1 cellular context compared by ENCODE assay signal in the genomic region with DNA sequence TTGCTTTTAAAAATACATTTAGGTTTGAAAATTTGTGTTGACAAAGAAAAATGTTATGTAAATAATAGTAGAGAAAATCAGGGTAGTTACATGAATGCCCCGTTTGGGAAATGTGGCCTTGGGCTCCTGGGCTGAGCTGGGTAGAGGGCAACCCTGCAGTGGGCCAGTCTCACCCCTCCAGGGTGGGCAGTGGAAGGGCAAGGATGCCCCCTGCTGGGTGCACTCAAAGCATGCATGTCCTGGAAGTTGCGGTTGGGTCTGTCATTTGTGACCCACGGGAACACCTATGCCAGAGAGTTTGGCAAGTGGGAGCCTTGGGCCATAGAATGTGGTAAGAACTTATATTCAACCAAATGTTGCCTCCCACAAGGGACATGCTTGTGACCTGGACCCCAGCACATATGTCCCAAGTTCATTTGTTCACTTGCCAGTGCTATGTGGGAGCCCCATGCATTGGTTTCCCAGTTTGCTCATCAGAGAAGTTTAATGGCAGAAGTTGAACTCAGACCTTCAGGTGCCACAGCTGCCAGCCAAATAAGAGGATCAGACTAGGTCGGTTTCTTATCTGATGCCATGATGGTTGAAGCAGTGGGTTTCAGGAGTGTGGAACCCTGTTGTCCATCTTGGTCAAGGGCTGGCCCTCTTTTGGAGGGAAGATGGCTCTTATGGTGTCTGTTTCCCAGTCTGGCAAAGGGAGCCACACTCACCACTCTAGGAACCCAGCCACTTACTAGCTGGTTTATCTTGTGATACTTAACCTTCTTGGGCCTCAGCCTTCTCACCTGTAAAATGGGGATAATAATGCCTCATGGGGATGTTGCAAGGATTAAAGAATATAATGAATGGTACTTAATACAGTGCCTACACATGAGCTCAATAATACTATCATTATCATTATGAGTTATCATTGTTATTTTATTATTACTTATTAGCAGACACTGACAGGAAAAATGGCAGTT.
TF ChIP-seq lines count a peak whose summit lies in the region.

No MANE protein-coding gene starts in this region.

TF ChIP-seq in HEK293, 187 proteins besides CTCF, POLR2A, EP300 and RAD21 (continued from another document):
- TF ChIP-seq, protein P1, sequence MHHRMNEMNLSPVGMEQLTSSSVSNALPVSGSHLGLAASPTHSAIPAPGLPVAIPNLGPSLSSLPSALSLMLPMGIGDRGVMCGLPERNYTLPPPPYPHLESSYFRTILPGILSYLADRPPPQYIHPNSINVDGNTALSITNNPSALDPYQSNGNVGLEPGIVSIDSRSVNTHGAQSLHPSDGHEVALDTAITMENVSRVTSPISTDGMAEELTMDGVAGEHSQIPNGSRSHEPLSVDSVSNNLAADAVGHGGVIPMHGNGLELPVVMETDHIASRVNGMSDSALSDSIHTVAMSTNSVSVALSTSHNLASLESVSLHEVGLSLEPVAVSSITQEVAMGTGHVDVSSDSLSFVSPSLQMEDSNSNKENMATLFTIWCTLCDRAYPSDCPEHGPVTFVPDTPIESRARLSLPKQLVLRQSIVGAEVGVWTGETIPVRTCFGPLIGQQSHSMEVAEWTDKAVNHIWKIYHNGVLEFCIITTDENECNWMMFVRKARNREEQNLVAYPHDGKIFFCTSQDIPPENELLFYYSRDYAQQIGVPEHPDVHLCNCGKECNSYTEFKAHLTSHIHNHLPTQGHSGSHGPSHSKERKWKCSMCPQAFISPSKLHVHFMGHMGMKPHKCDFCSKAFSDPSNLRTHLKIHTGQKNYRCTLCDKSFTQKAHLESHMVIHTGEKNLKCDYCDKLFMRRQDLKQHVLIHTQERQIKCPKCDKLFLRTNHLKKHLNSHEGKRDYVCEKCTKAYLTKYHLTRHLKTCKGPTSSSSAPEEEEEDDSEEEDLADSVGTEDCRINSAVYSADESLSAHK (tag by site-specific recombination; IDR thresholded peaks at IDR 0.05), result no peak
- TF ChIP-seq ZSCAN23 (tag by site-specific recombination; IDR thresholded peaks at IDR 0.05) (no peak), ZNF416 (tag by site-specific recombination; IDR thresholded peaks at IDR 0.05) (no peak), ZBTB8A (tag by site-specific recombination; IDR thresholded peaks at IDR 0.05) (peak; percentile 54), ZNF654 (tag by site-specific recombination; IDR thresholded peaks at IDR 0.05; ENCODE audit: low read depth) (peak; percentile 85), ZNF354C (tag by site-specific recombination; IDR thresholded peaks at IDR 0.05; ENCODE audit: borderline replicate concordance, low read depth) (no peak), ZNF624 (tag by site-specific recombination; IDR thresholded peaks at IDR 0.05) (no peak), ZSCAN30 (tag by site-specific recombination; IDR thresholded peaks at IDR 0.05) (no peak), GLIS2 (tag by site-specific recombination; IDR thresholded peaks at IDR 0.05) (0 out of 2 replicates have a peak, but pooled peaks have one; percentile 12), ZNF19 (tag by site-specific recombination; IDR thresholded peaks at IDR 0.05; ENCODE audit: low read depth) (no peak), KLF10 (tag by site-specific recombination; IDR thresholded peaks at IDR 0.05) (no peak), ZNF571 (tag by site-specific recombination; IDR thresholded peaks at IDR 0.05) (no peak), ZFP3 (tag by site-specific recombination; IDR thresholded peaks at IDR 0.05; ENCODE audit: low read depth) (no peak), HOXC10 (CRISPR knock-in tag; IDR thresholded peaks at IDR 0.05) (no peak)
- TF ChIP-seq, protein P2, sequence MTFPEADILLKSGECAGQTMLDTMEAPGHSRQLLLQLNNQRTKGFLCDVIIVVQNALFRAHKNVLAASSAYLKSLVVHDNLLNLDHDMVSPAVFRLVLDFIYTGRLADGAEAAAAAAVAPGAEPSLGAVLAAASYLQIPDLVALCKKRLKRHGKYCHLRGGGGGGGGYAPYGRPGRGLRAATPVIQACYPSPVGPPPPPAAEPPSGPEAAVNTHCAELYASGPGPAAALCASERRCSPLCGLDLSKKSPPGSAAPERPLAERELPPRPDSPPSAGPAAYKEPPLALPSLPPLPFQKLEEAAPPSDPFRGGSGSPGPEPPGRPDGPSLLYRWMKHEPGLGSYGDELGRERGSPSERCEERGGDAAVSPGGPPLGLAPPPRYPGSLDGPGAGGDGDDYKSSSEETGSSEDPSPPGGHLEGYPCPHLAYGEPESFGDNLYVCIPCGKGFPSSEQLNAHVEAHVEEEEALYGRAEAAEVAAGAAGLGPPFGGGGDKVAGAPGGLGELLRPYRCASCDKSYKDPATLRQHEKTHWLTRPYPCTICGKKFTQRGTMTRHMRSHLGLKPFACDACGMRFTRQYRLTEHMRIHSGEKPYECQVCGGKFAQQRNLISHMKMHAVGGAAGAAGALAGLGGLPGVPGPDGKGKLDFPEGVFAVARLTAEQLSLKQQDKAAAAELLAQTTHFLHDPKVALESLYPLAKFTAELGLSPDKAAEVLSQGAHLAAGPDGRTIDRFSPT (tag by site-specific recombination; IDR thresholded peaks at IDR 0.05), result peak; percentile 24; the same call in 1 of the 2 replicates
- TF ChIP-seq, protein P3, sequence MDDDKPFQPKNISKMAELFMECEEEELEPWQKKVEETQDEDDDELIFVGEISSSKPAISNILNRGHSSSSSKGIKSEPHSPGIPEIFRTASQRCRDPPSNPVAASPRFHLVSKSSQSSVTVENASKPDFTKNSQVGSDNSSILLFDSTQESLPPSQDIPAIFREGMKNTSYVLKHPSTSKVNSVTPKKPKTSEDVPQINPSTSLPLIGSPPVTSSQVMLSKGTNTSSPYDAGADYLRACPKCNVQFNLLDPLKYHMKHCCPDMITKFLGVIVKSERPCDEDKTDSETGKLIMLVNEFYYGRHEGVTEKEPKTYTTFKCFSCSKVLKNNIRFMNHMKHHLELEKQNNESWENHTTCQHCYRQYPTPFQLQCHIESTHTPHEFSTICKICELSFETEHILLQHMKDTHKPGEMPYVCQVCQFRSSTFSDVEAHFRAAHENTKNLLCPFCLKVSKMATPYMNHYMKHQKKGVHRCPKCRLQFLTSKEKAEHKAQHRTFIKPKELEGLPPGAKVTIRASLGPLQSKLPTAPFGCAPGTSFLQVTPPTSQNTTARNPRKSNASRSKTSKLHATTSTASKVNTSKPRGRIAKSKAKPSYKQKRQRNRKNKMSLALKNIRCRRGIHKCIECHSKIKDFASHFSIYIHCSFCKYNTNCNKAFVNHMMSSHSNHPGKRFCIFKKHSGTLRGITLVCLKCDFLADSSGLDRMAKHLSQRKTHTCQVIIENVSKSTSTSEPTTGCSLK (tag by site-specific recombination; IDR thresholded peaks at IDR 0.05), result no peak
- TF ChIP-seq, protein P4, sequence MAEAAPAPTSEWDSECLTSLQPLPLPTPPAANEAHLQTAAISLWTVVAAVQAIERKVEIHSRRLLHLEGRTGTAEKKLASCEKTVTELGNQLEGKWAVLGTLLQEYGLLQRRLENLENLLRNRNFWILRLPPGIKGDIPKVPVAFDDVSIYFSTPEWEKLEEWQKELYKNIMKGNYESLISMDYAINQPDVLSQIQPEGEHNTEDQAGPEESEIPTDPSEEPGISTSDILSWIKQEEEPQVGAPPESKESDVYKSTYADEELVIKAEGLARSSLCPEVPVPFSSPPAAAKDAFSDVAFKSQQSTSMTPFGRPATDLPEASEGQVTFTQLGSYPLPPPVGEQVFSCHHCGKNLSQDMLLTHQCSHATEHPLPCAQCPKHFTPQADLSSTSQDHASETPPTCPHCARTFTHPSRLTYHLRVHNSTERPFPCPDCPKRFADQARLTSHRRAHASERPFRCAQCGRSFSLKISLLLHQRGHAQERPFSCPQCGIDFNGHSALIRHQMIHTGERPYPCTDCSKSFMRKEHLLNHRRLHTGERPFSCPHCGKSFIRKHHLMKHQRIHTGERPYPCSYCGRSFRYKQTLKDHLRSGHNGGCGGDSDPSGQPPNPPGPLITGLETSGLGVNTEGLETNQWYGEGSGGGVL (tag by site-specific recombination; IDR thresholded peaks at IDR 0.05), result no peak
- TF ChIP-seq, protein P5, sequence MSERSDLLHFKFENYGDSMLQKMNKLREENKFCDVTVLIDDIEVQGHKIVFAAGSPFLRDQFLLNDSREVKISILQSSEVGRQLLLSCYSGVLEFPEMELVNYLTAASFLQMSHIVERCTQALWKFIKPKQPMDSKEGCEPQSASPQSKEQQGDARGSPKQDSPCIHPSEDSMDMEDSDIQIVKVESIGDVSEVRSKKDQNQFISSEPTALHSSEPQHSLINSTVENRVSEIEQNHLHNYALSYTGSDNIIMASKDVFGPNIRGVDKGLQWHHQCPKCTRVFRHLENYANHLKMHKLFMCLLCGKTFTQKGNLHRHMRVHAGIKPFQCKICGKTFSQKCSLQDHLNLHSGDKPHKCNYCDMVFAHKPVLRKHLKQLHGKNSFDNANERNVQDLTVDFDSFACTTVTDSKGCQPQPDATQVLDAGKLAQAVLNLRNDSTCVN (tag by site-specific recombination; optimal IDR thresholded peaks at IDR 0.05), result no peak
